Comparison of ENCODE assay signal across 12 cellular contexts in the genomic region with DNA sequence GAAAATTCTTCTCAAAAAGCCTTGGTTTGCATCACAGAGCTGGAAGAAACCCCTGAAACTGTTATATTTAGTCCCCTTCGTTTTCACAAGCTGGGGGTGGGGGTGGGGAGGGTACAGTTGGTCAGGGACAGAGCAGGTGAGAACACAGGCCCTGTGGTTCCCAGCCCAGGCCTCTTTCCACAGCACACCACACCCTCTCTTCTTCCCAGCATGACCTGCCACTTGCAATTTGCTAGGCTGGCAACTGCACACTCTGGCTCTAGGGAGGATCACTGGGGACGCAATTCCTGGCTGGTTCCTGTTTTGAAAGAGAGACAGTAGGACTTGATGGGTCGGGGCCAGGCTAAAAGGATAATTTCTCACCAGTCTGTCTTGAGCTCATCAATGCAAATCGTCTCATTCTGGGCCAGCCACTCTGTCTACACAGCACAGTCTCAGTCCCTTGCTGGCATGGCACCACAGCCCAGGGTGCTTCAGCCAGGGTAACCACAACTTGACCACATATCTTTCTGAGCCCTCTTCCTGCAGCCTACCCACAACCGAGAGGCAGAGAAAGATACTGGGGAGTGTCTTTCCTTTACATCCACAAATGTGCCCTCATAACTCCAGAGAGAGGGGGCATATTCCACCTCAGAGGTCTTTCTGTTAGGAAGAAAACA. TPM values are rescaled to one million over a fixed set of nuclear protein-coding genes. Genes with fewer than 3 reads are reported as not detected.
DNase-seq lines count a peak whose midpoint lies in the region; ATAC-seq, FAIRE-seq and TF ChIP-seq lines count a peak whose summit lies in the region.
"Had no signal": no experiment of that assay in that cellular context is flagged by ENCODE, and none has a peak within 500 bp of the region (broad histone marks: within the 10 kb centered on the region; RNA-seq: fewer than 3 reads in every experiment).

No MANE protein-coding gene starts in this region.

- H3K4me1 ChIP-seq in psoas muscle (peaks cover 58% of the 10 kb centered on the region), colonic mucosa (no peaks in the 10 kb centered on the region)
- H3K4me1 ChIP-seq: A549 had no signal

- peaks cover 0 to 34% of the 10 kb centered on the region in 2 donors for H3K36me3 ChIP-seq in psoas muscle (ENCODE audit: insufficient read depth in 1 of 2, low read depth in 1 of 2)
- H3K36me3 ChIP-seq in colonic mucosa, result peaks cover 8% of the 10 kb centered on the region

- H3K27me3 ChIP-seq in psoas muscle (ENCODE audit: insufficient read depth in 3 of 3, low read length in 2 of 3) (no peaks in the 10 kb centered on the region), colonic mucosa (no peaks in the 10 kb centered on the region)
- H3K27me3 ChIP-seq: tibial nerve had no signal

- H3K4me3 ChIP-seq in psoas muscle, result no peak overlapping the region
- no peak overlapping the region for H3K4me3 ChIP-seq in colonic mucosa
- H3K4me3 ChIP-seq: A549, tibial nerve had no signal

- H3K9ac ChIP-seq in colonic mucosa (ENCODE audit: low read depth in 2 of 2, low read length in 2 of 2), result no peak overlapping the region

- H3K27ac ChIP-seq in psoas muscle (peak overlapping the region; percentile 68), colonic mucosa (no peak overlapping the region)
- H3K27ac ChIP-seq: A549 had no signal

- TF ChIP-seq CTCF in psoas muscle (IDR thresholded peaks at IDR 0.05) (no peak), D721Med (IDR thresholded peaks at IDR 0.05; ENCODE audit: insufficient read depth, missing control alignments) (no peak), colonic mucosa (IDR thresholded peaks at IDR 0.05) (no peak)

- H3K9me3 ChIP-seq in psoas muscle (no peaks in the 10 kb centered on the region), colonic mucosa (no peaks in the 10 kb centered on the region)
- H3K9me3 ChIP-seq: A549, tibial nerve had no signal

- peak; percentile 85 for ATAC-seq in GM21619 (IDR thresholded peaks at IDR 0.05; ENCODE audit: unreplicated experiment)
- ATAC-seq in psoas muscle, result peak; percentile 15 to 66 (median 44)
- ATAC-seq: A549, Panc1 had no signal

- peak; percentile 22 for DNase-seq in NK-92 treated with Interleukin-12 subunit alpha and Interleukin-12 subunit beta, amount 100 ng/mL, for 24 hours (lab: John Stamatoyannopoulos, UW)
- DNase-seq in NK-92 (lab: John Stamatoyannopoulos, UW; ENCODE audit: unreplicated experiment) (no peak), OCI-M1 (lab: John Stamatoyannopoulos, UW) (peak; percentile 67), psoas muscle (no peak), D721Med (ENCODE audit: insufficient read length, low spot score) (no peak), SW 1271 (lab: John Stamatoyannopoulos, UW) (no peak), colonic mucosa (no peak)

- WGBS in psoas muscle, 3 donors, result 32 to 53% (median 39%) methylated on average over 5 of the region's 5 CpGs

- intact Hi-C loops in psoas muscle (cut with DNase I) (loop anchor here in 1 of 2 donors (5.0 kb wide), 1 partner anchor 236 kb away; no protein-coding TSS in a partner anchor), colonic mucosa (cut with DNase I) (no loop called here)

- no peak for FAIRE-seq in D721Med (lab: Jason Lieb, UNC)
- FAIRE-seq: A549, endothelial cell of umbilical vein had no signal

RNA-seq across cellular contexts. Expression of a gene that starts 41.6 kb away (rescaled TPM):
- total RNA-seq in psoas muscle, result 1 to 10 TPM in 1 of 4 donors, under 1 TPM in 2, not detected in 1; 0.12 to 1.1 (median 0.23) TPM
- 1 to 10 TPM in 1 of 3 donors, under 1 TPM in 2; 0.15 to 1.5 (median 0.70) TPM for polyA plus RNA-seq in psoas muscle
- under 1 TPM; 0.20 to 0.40 TPM for total RNA-seq in colonic mucosa
- total RNA-seq: endothelial cell of umbilical vein had no signal

Comparison
In these comparisons a context has a peak if more than half of its experiments do, and no peak if none do; other contexts are left out.
1. DNase-seq: peak in NK-92 treated with Interleukin-12 subunit alpha and Interleukin-12 subunit beta, amount 100 ng/mL, for 24 hours (single experiment) and OCI-M1 (single experiment); none in NK-92 (single experiment), psoas muscle (0 of 2), D721Med (single experiment), SW 1271 (0 of 2) and colonic mucosa (single experiment).